Comparison of ENCODE assay signal across 1 cellular context in genomic region chr16:66095676-66096075, GRCh38.
TF ChIP-seq lines count a peak whose summit lies in the region.

No MANE protein-coding gene starts in this region.

TF ChIP-seq in GM23338, 12 proteins besides CTCF, POLR2A, EP300 and RAD21 (continued from another document):
- TF ChIP-seq, protein P1, sequence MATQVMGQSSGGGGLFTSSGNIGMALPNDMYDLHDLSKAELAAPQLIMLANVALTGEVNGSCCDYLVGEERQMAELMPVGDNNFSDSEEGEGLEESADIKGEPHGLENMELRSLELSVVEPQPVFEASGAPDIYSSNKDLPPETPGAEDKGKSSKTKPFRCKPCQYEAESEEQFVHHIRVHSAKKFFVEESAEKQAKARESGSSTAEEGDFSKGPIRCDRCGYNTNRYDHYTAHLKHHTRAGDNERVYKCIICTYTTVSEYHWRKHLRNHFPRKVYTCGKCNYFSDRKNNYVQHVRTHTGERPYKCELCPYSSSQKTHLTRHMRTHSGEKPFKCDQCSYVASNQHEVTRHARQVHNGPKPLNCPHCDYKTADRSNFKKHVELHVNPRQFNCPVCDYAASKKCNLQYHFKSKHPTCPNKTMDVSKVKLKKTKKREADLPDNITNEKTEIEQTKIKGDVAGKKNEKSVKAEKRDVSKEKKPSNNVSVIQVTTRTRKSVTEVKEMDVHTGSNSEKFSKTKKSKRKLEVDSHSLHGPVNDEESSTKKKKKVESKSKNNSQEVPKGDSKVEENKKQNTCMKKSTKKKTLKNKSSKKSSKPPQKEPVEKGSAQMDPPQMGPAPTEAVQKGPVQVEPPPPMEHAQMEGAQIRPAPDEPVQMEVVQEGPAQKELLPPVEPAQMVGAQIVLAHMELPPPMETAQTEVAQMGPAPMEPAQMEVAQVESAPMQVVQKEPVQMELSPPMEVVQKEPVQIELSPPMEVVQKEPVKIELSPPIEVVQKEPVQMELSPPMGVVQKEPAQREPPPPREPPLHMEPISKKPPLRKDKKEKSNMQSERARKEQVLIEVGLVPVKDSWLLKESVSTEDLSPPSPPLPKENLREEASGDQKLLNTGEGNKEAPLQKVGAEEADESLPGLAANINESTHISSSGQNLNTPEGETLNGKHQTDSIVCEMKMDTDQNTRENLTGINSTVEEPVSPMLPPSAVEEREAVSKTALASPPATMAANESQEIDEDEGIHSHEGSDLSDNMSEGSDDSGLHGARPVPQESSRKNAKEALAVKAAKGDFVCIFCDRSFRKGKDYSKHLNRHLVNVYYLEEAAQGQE (IDR thresholded peaks at IDR 0.05; ENCODE audit: unreplicated experiment): no peak
- TF ChIP-seq, protein P2, sequence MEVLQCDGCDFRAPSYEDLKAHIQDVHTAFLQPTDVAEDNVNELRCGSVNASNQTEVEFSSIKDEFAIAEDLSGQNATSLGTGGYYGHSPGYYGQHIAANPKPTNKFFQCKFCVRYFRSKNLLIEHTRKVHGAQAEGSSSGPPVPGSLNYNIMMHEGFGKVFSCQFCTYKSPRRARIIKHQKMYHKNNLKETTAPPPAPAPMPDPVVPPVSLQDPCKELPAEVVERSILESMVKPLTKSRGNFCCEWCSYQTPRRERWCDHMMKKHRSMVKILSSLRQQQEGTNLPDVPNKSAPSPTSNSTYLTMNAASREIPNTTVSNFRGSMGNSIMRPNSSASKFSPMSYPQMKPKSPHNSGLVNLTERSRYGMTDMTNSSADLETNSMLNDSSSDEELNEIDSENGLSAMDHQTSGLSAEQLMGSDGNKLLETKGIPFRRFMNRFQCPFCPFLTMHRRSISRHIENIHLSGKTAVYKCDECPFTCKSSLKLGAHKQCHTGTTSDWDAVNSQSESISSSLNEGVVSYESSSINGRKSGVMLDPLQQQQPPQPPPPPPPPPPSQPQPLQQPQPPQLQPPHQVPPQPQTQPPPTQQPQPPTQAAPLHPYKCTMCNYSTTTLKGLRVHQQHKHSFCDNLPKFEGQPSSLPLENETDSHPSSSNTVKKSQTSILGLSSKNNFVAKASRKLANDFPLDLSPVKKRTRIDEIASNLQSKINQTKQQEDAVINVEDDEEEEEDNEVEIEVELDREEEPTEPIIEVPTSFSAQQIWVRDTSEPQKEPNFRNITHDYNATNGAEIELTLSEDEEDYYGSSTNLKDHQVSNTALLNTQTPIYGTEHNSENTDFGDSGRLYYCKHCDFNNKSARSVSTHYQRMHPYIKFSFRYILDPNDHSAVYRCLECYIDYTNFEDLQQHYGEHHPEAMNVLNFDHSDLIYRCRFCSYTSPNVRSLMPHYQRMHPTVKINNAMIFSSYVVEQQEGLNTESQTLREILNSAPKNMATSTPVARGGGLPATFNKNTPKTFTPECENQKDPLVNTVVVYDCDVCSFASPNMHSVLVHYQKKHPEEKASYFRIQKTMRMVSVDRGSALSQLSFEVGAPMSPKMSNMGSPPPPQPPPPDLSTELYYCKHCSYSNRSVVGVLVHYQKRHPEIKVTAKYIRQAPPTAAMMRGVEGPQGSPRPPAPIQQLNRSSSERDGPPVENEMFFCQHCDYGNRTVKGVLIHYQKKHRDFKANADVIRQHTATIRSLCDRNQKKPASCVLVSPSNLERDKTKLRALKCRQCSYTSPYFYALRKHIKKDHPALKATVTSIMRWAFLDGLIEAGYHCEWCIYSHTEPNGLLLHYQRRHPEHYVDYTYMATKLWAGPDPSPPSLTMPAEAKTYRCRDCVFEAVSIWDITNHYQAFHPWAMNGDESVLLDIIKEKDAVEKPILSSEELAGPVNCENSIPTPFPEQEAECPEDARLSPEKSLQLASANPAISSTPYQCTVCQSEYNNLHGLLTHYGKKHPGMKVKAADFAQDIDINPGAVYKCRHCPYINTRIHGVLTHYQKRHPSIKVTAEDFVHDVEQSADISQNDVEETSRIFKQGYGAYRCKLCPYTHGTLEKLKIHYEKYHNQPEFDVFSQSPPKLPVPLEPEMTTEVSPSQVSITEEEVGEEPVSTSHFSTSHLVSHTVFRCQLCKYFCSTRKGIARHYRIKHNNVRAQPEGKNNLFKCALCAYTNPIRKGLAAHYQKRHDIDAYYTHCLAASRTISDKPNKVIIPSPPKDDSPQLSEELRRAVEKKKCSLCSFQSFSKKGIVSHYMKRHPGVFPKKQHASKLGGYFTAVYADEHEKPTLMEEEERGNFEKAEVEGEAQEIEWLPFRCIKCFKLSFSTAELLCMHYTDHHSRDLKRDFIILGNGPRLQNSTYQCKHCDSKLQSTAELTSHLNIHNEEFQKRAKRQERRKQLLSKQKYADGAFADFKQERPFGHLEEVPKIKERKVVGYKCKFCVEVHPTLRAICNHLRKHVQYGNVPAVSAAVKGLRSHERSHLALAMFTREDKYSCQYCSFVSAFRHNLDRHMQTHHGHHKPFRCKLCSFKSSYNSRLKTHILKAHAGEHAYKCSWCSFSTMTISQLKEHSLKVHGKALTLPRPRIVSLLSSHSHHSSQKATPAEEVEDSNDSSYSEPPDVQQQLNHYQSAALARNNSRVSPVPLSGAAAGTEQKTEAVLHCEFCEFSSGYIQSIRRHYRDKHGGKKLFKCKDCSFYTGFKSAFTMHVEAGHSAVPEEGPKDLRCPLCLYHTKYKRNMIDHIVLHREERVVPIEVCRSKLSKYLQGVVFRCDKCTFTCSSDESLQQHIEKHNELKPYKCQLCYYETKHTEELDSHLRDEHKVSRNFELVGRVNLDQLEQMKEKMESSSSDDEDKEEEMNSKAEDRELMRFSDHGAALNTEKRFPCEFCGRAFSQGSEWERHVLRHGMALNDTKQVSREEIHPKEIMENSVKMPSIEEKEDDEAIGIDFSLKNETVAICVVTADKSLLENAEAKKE (CRISPR knock-in tag; IDR thresholded peaks at IDR 0.05): no peak
- TF ChIP-seq ZNF114 (CRISPR knock-in tag; IDR thresholded peaks at IDR 0.05) (no peak), CREB1 (CRISPR knock-in tag; IDR thresholded peaks at IDR 0.05; ENCODE audit: low read depth) (no peak), EZH2 (IDR thresholded peaks at IDR 0.05; ENCODE audit: low read depth, unreplicated experiment) (no peak), JUNB (IDR thresholded peaks at IDR 0.05; ENCODE audit: unreplicated experiment) (no peak), POLR2AphosphoS5 (IDR thresholded peaks at IDR 0.05; ENCODE audit: low read depth) (no peak), NANOG (IDR thresholded peaks at IDR 0.05; ENCODE audit: borderline replicate concordance) (no peak)
- TF ChIP-seq, protein P3, sequence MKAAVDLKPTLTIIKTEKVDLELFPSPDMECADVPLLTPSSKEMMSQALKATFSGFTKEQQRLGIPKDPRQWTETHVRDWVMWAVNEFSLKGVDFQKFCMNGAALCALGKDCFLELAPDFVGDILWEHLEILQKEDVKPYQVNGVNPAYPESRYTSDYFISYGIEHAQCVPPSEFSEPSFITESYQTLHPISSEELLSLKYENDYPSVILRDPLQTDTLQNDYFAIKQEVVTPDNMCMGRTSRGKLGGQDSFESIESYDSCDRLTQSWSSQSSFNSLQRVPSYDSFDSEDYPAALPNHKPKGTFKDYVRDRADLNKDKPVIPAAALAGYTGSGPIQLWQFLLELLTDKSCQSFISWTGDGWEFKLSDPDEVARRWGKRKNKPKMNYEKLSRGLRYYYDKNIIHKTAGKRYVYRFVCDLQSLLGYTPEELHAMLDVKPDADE (IDR thresholded peaks at IDR 0.05): no peak
